In the genomic region with DNA sequence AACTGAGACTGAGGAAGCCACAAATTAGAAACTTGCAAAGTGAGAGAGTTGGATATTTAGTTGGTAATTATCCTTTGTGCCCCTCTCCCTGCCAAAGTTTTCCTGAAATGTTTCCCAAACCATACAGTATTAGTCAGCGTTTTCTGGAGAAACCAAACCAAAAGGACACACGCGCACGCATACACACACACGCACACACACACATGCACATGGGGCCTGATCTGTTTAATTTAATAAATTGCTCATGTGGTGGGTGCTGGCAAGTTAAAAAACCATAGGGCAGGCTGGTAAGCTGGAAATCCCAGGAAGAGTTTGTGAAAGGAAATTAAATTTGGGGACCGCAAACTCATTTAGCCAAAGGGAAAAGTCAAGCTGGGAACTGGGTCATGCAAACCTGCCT, we compare ENCODE assay signal across 26 cellular contexts. TPM values are rescaled to one million over a fixed set of nuclear protein-coding genes. Genes with fewer than 3 reads are reported as not detected.
DNase-seq lines count a peak whose midpoint lies in the region; ATAC-seq, FAIRE-seq and TF ChIP-seq lines count a peak whose summit lies in the region.
"Had no signal": no experiment of that assay in that cellular context is flagged by ENCODE, and none has a peak within 500 bp of the region (broad histone marks: within the 10 kb centered on the region; RNA-seq: fewer than 3 reads in every experiment).

No MANE protein-coding gene starts in this region.

- peak overlapping the region; percentile 72 for H2AFZ ChIP-seq in GM23338
- H2AFZ ChIP-seq in HepG2 (ENCODE audit: low read length) = no peak overlapping the region
- H2AFZ ChIP-seq: GM23248 had no signal

- H3K9me2 ChIP-seq in GM23338 (ENCODE audit: insufficient read depth) = no peaks in the 10 kb centered on the region

- H3K4me3 ChIP-seq in GM23338 = no peak overlapping the region
- H3K4me3 ChIP-seq in HepG2 (replicated peaks in 1 of 3; ENCODE audit: insufficient read depth in 1 of 3, low read depth in 2 of 3, low read length in 3 of 3) = no peak overlapping the region
- H3K4me3 ChIP-seq: A549, GM23248 had no signal

- no peak for TF ChIP-seq RAD21 in HepG2 (CRISPR knock-in tag; IDR thresholded peaks at IDR 0.05)

- WGBS in HepG2 (ENCODE audit: low lambda C conversion rate) = 91% methylated on average over 6 of the region's 6 CpGs

- no peaks in the 10 kb centered on the region for H3K79me2 ChIP-seq in GM23338 (replicated peaks; ENCODE audit: insufficient read depth)
- no peaks in the 10 kb centered on the region for H3K79me2 ChIP-seq in HepG2 (ENCODE audit: insufficient read depth, low read length)

- no peak overlapping the region for H3K4me3 Mint-ChIP-seq in GM23338
- no peak overlapping the region for H3K4me3 Mint-ChIP-seq in dendritic cell treated with granulocyte-macrophage colony-stimulating factor and Interleukin-4, amounts not matched to agents 40 ng/mL and 50 ng/mL, for 4 days
- no peak overlapping the region for H3K4me3 Mint-ChIP-seq in activated naive CD4-positive, alpha-beta T cell treated with anti-CD3 and anti-CD28 coated beads, Interleukin-2, amount 10 ng/mL, durations not matched to agents 7 days and 5 days
- H3K4me3 Mint-ChIP-seq: CD4-positive, alpha-beta memory T cell; H9 had no signal

- H3K27ac ChIP-seq in GM23338 (ENCODE audit: low read depth) (no peak overlapping the region), HepG2 (ENCODE audit: extremely low read length, insufficient read depth, low read length) (no peak overlapping the region)
- H3K27ac ChIP-seq: A549, GM23248 had no signal

- ATAC-seq in GM23338 = no peak
- ATAC-seq in HepG2 = no peak
- ATAC-seq: A549, HCT116 had no signal

- H4K20me1 ChIP-seq in GM23338 (replicated peaks; ENCODE audit: insufficient read depth) (no peaks in the 10 kb centered on the region), HepG2 (ENCODE audit: insufficient read depth, low read length) (no peaks in the 10 kb centered on the region)

- no peaks in the 10 kb centered on the region for H3F3A ChIP-seq in GM23338 (replicated peaks; ENCODE audit: low read depth)

- peaks cover 6% of the 10 kb centered on the region for H3K9me3 Mint-ChIP-seq in GM23338
- H3K9me3 Mint-ChIP-seq in dendritic cell treated with granulocyte-macrophage colony-stimulating factor and Interleukin-4, amounts not matched to agents 40 ng/mL and 50 ng/mL, for 4 days = no peaks in the 10 kb centered on the region
- peaks cover 4% of the 10 kb centered on the region for H3K9me3 Mint-ChIP-seq in activated naive CD4-positive, alpha-beta T cell treated with anti-CD3 and anti-CD28 coated beads, Interleukin-2, amount 10 ng/mL, durations not matched to agents 7 days and 5 days

- no peaks in the 10 kb centered on the region for H3K36me3 ChIP-seq in GM23338 (ENCODE audit: insufficient read depth)
- no peaks in the 10 kb centered on the region for H3K36me3 ChIP-seq in HepG2 (replicated peaks in 1 of 2; ENCODE audit: control insufficient read depth in 1 of 2, insufficient read depth in 2 of 2, low read length in 2 of 2)

- H3K9ac ChIP-seq in HepG2 (ENCODE audit: insufficient read depth, low read depth, low read length) = no peak overlapping the region
- H3K9ac ChIP-seq: GM23248 had no signal

- TF ChIP-seq CTCF in GM23338 (conservative IDR thresholded peaks at IDR 0.05; ENCODE audit: low read depth in 2 of 2) (no peak), HepG2 (CRISPR knock-in tag; IDR thresholded peaks at IDR 0.05) (no peak)

- no peak overlapping the region; the same call in 1 of the 2 replicates for H3K27ac Mint-ChIP-seq in GM23338
- peak overlapping the region; percentile 23 for H3K27ac Mint-ChIP-seq in dendritic cell treated with granulocyte-macrophage colony-stimulating factor and Interleukin-4, amounts not matched to agents 40 ng/mL and 50 ng/mL, for 4 days
- no peak overlapping the region for H3K27ac Mint-ChIP-seq in activated naive CD4-positive, alpha-beta T cell treated with anti-CD3 and anti-CD28 coated beads, Interleukin-2, amount 10 ng/mL, durations not matched to agents 7 days and 5 days
- H3K27ac Mint-ChIP-seq: CD4-positive, alpha-beta memory T cell; H9 had no signal

- no peaks in the 10 kb centered on the region for H3K4me1 ChIP-seq in GM23338 (ENCODE audit: insufficient read depth)
- no peaks in the 10 kb centered on the region for H3K4me1 ChIP-seq in HepG2 (ENCODE audit: insufficient read depth, low read length)
- H3K4me1 ChIP-seq: A549 had no signal

- CTCF ChIA-PET in HepG2 (lab: Yijun Ruan, JAX; ENCODE audit: low intra/inter-chr PET ratio, low total read pairs) = no interaction called here
- CTCF ChIA-PET in activated naive CD4-positive, alpha-beta T cell treated with anti-CD3 and anti-CD28 coated beads, Interleukin-2, amount 10 ng/mL, durations not matched to agents 7 days and 5 days (lab: Charles Lee) = interaction anchor here (0.8 kb wide), 1 partner anchor 120 kb away, joined by 3 read pairs; no protein-coding TSS in a partner anchor

- no peaks in the 10 kb centered on the region for H3K36me3 Mint-ChIP-seq in GM23338 (ENCODE audit: low read depth)
- no peaks in the 10 kb centered on the region for H3K36me3 Mint-ChIP-seq in dendritic cell treated with granulocyte-macrophage colony-stimulating factor and Interleukin-4, amounts not matched to agents 40 ng/mL and 50 ng/mL, for 4 days (ENCODE audit: low read depth)
- no peaks in the 10 kb centered on the region for H3K36me3 Mint-ChIP-seq in activated naive CD4-positive, alpha-beta T cell treated with anti-CD3 and anti-CD28 coated beads, Interleukin-2, amount 10 ng/mL, durations not matched to agents 7 days and 5 days

- H3K27me3 ChIP-seq in GM23338 (ENCODE audit: insufficient read depth) (no peaks in the 10 kb centered on the region), HepG2 (ENCODE audit: control insufficient read depth in 1 of 2, insufficient read depth in 2 of 2, low read length in 2 of 2) (peaks cover 0 to 15% of the 10 kb centered on the region in 2 experiments; a peak in 1 of 5 replicates)

- intact Hi-C loops in dendritic cell treated with granulocyte-macrophage colony-stimulating factor and Interleukin-4, amounts not matched to agents 40 ng/mL and 50 ng/mL, for 4 days (cut with micrococcal nuclease) = loop anchor here (5.0 kb wide), 1 partner anchor 40 kb away; no protein-coding TSS in a partner anchor
- intact Hi-C loops in HepG2 (cut with micrococcal nuclease; ENCODE audit: unreplicated experiment) = no loop called here

- H3K9me3 ChIP-seq in HepG2 (ENCODE audit: low read length) = no peaks in the 10 kb centered on the region
- H3K9me3 ChIP-seq: A549 had no signal

- DNase-seq in GM23338 (ENCODE audit: low spot score) = no peak
- DNase-seq in fibroblast of peridontal ligament (ENCODE audit: extremely low read depth) = peak; percentile 18
- DNase-seq in HepG2 (ENCODE audit: low spot score) = no peak
- no peak for DNase-seq in NCI-H2196 treated with DMSO at 0.1 percent for 48 hours (lab: John Stamatoyannopoulos, UW; ENCODE audit: unreplicated experiment)
- no peak for DNase-seq in activated CD4-positive, alpha-beta T cell treated with anti-CD3 and anti-CD28 coated beads for 1 hour
- no peak for DNase-seq in activated naive CD4-positive, alpha-beta T cell treated with anti-CD3 and anti-CD28 coated beads, Interleukin-2, amount 10 ng/mL, durations not matched to agents 7 days and 5 days
- DNase-seq: 8988T; ACHN; AML-193; Calu3; CD4-positive, alpha-beta memory T cell; COR-L47; DMS53; DMS79 treated with DMSO at 0.1 percent for 48 hours; GF-D8; GM23248; H9 had no signal

- peaks cover 1% of the 10 kb centered on the region for H3K27me3 Mint-ChIP-seq in GM23338 (ENCODE audit: insufficient read depth, low read depth, poor library complexity)
- H3K27me3 Mint-ChIP-seq in dendritic cell treated with granulocyte-macrophage colony-stimulating factor and Interleukin-4, amounts not matched to agents 40 ng/mL and 50 ng/mL, for 4 days = no peaks in the 10 kb centered on the region
- H3K27me3 Mint-ChIP-seq in activated naive CD4-positive, alpha-beta T cell treated with anti-CD3 and anti-CD28 coated beads, Interleukin-2, amount 10 ng/mL, durations not matched to agents 7 days and 5 days = peaks cover 25% of the 10 kb centered on the region

- POLR2A ChIA-PET in HepG2 (lab: Yijun Ruan, JAX) = no interaction called here

- in situ Hi-C loops in HepG2 (cut with HindIII; ENCODE audit: extremely low pct_ligation_motif_present, low pct_unique_long_range_greater_than_20kb) = no loop called here

- H3K4me1 Mint-ChIP-seq in GM23338 = no peaks in the 10 kb centered on the region
- peaks cover 28% of the 10 kb centered on the region for H3K4me1 Mint-ChIP-seq in dendritic cell treated with granulocyte-macrophage colony-stimulating factor and Interleukin-4, amounts not matched to agents 40 ng/mL and 50 ng/mL, for 4 days (ENCODE audit: low read depth)
- H3K4me1 Mint-ChIP-seq in activated naive CD4-positive, alpha-beta T cell treated with anti-CD3 and anti-CD28 coated beads, Interleukin-2, amount 10 ng/mL, durations not matched to agents 7 days and 5 days = peaks cover 2% of the 10 kb centered on the region
- H3K4me1 Mint-ChIP-seq: CD4-positive, alpha-beta memory T cell had no signal

- no TSS peak for BruUV-seq in HepG2 (replicated peaks; lab: Mats Ljungman, UMichigan)

- no peak overlapping the region for H3K4me2 ChIP-seq in GM23338
- H3K4me2 ChIP-seq in HepG2 (ENCODE audit: low read depth, low read length) = no peak overlapping the region
- H3K4me2 ChIP-seq: A549 had no signal

- no peak for TF ChIP-seq EP300 in HepG2 (IDR thresholded peaks at IDR 0.05; ENCODE audit: low read depth in 2 of 2, low read length in 2 of 2)
- no peak for TF ChIP-seq EP300 in HepG2 (CRISPR knock-in tag; IDR thresholded peaks at IDR 0.05; ENCODE audit: borderline replicate concordance)

- TF ChIP-seq POLR2A in HepG2 (IDR thresholded peaks at IDR 0.05; ENCODE audit: insufficient read depth in 1 of 2, low read depth in 2 of 2, low read length in 2 of 2) = no peak

- FAIRE-seq in HepG2 (lab: Jason Lieb, UNC) = no peak
- FAIRE-seq: A549, GM12891, GM18507 had no signal

RNA-seq across cellular contexts. Expression of gene CYSLTR2, which starts 11.7 kb away (rescaled TPM):
- not detected in 2 replicates for total RNA-seq in GM23338 (2014; rRNA removed; shearing (Covaris generic))
- polyA plus RNA-seq in GM23338 (2016; fragmentation: Nextera tagmentation; extraction: Ambion mirVana) (not detected in 2 replicates), HepG2 (2011; rRNA removed) (not detected in 2 replicates)
- not detected in 2 replicates for total RNA-seq in HepG2 (2016; rRNA removed; fragmentation: Illumina TruSeq; extraction: Trizol)
- not detected in 2 replicates for total RNA-seq in HepG2 (2016; cell fraction: cytosol; rRNA removed; fragmentation: Illumina TruSeq; extraction: Trizol; ENCODE audit: low read depth)
- not detected in 2 replicates for total RNA-seq in HepG2 (2016; cell fraction: insoluble cytoplasmic fraction; rRNA removed; fragmentation: Illumina TruSeq; extraction: Trizol)
- total RNA-seq in HepG2 (2016; cell fraction: membrane; rRNA removed; fragmentation: Illumina TruSeq; extraction: Trizol) = not detected in 2 replicates
- total RNA-seq in HepG2 (2016; cell fraction: nucleus; rRNA removed; fragmentation: Illumina TruSeq; extraction: Trizol) = not detected in 2 replicates
- not detected in 2 replicates for polyA plus RNA-seq in HepG2 (2011; cell fraction: cytosol; rRNA removed)
- polyA plus RNA-seq in HepG2 (2011; cell fraction: nucleus; rRNA removed) = not detected in 2 replicates
- polyA plus RNA-seq in HepG2 (2012) = not detected in 2 replicates
- not detected in 2 replicates for polyA plus RNA-seq in HepG2 (2016; cell fraction: cytosol; fragmentation: Illumina TruSeq; extraction: Trizol; ENCODE audit: low read depth)
- polyA plus RNA-seq in HepG2 (2016; cell fraction: insoluble cytoplasmic fraction; fragmentation: Illumina TruSeq; extraction: Trizol; ENCODE audit: low read depth) = not detected in 2 replicates
- not detected in 2 replicates for polyA plus RNA-seq in HepG2 (2016; cell fraction: membrane; fragmentation: Illumina TruSeq; extraction: Trizol; ENCODE audit: low read depth)
- not detected in 2 replicates for polyA plus RNA-seq in HepG2 (2016; cell fraction: nucleus; fragmentation: Illumina TruSeq; extraction: Trizol; ENCODE audit: insufficient read depth, low read depth)
- polyA minus RNA-seq in HepG2 (2011; rRNA and poly(A)+ RNA removed; ENCODE audit: low replicate concordance) = not detected in 2 replicates
- polyA minus RNA-seq in HepG2 (2011; cell fraction: cytosol; rRNA and poly(A)+ RNA removed) = not detected in 2 replicates
- not detected in 2 replicates for polyA minus RNA-seq in HepG2 (2011; cell fraction: nucleus; rRNA and poly(A)+ RNA removed)
- total RNA-seq: Calu3, Daoy, G401, GM23248, H4, H9 had no signal
- polyA plus RNA-seq: A549, BJ, GM23248 had no signal
